In genomic region chr19:40741527-40742390, GRCh38 we compare ENCODE assay signal across 13 cellular contexts. TPM values are rescaled to one million over a fixed set of nuclear protein-coding genes. Genes with fewer than 3 reads are reported as not detected.
DNase-seq lines count a peak whose midpoint lies in the region; ATAC-seq, FAIRE-seq and TF ChIP-seq lines count a peak whose summit lies in the region.
"Had no signal": no experiment of that assay in that cellular context is flagged by ENCODE, and none has a peak within 500 bp of the region (broad histone marks: within the 10 kb centered on the region; RNA-seq: fewer than 3 reads in every experiment).

No MANE protein-coding gene starts in this region.

- no peak overlapping the region for H2BK15ac ChIP-seq in H1 (ENCODE audit: low read length)

- H3K4me3 ChIP-seq in A549 = no peak overlapping the region
- no peak overlapping the region for H3K4me3 ChIP-seq in H1 (ENCODE audit: extremely low read depth in 1 of 4, insufficient read depth in 2 of 4, low read depth in 3 of 4, low read length in 4 of 4)
- no peak overlapping the region for H3K4me3 ChIP-seq in HAP-1
- H3K4me3 ChIP-seq: Peyer's patch had no signal

- no peak for TF ChIP-seq RAD21 in A549 (conservative IDR thresholded peaks at IDR 0.05 in 1 of 2, IDR thresholded peaks at IDR 0.05 in 1 of 2)
- TF ChIP-seq RAD21 in H1 (IDR thresholded peaks at IDR 0.05 in 1 of 2, conservative IDR thresholded peaks at IDR 0.05 in 1 of 2; ENCODE audit: low read depth in 2 of 2, low read length in 2 of 2) = no peak

- H3K79me1 ChIP-seq in H1 (ENCODE audit: low read depth, low read length) = no peaks in the 10 kb centered on the region

- H3K56ac ChIP-seq in H1 (replicated peaks; ENCODE audit: insufficient read length, low read depth, low read length) = no peak overlapping the region

- H3K23ac ChIP-seq in H1 (ENCODE audit: insufficient read length) = no peak overlapping the region

- no peak overlapping the region for H2BK12ac ChIP-seq in H1 (ENCODE audit: low read depth, low read length)

- in situ Hi-C loops in HAP-1 (cut with MboI; ENCODE audit: low sequenced_read_pairs) = no loop called here

- H4K91ac ChIP-seq in H1 (replicated peaks; ENCODE audit: insufficient read length, low read length) = no peak overlapping the region

- CTCF ChIA-PET in A549 (lab: Yijun Ruan, JAX) = interaction anchor here (0.6 to 15.8 kb wide), 13 partner anchors 13 to 707 kb away, joined by 3 to 199 read pairs (median 4); partner anchors contain the start of gene EGLN2
- CTCF ChIA-PET in H1 (lab: Charles Lee; ENCODE audit: partially characterized antibody) = interaction anchor here (0.7 to 4.7 kb wide), 14 partner anchors 8 to 953 kb away, joined by 3 to 26 read pairs (median 4); partner anchors contain the start of genes ACTMAP and SNRPA

- no peak overlapping the region for H3K4ac ChIP-seq in H1 (replicated peaks; ENCODE audit: insufficient read length, low read depth, low read length)

- no peaks in the 10 kb centered on the region for H3K27me3 ChIP-seq in H1 (replicated peaks in 1 of 4; ENCODE audit: control insufficient read depth in 3 of 4, extremely low read depth in 1 of 4, insufficient read depth in 3 of 4, low read length in 3 of 4)
- no peaks in the 10 kb centered on the region for H3K27me3 ChIP-seq in HAP-1 (ENCODE audit: low read depth)
- H3K27me3 ChIP-seq: Peyer's patch had no signal

- H3K79me2 ChIP-seq in H1 (ENCODE audit: control insufficient read depth in 1 of 2, insufficient read depth in 2 of 2, low read length in 2 of 2) = no peaks in the 10 kb centered on the region

- H3K27ac ChIP-seq in A549 (no peak overlapping the region), H1 (ENCODE audit: low read depth, low read length) (no peak overlapping the region)
- H3K27ac ChIP-seq: VCaP had no signal

- H3K9ac ChIP-seq in H1 (replicated peaks in 1 of 4; ENCODE audit: extremely low read depth in 1 of 4, low read depth in 3 of 4, low read length in 3 of 4) = no peak overlapping the region

- peaks cover 4% of the 10 kb centered on the region for H3K36me3 Mint-ChIP-seq in neural crest cell (ENCODE audit: low read depth)
- peaks cover 4% of the 10 kb centered on the region for H3K36me3 Mint-ChIP-seq in activated naive CD8-positive, alpha-beta T cell treated with anti-CD3 and anti-CD28 coated beads for 36 hours

- no peak overlapping the region for H2AFZ ChIP-seq in H1 (ENCODE audit: low read length)

- peaks cover 13% of the 10 kb centered on the region for H3K4me1 ChIP-seq in A549
- peaks cover 0 to 13% (median 3%) of the 10 kb centered on the region in 4 experiments; a peak in 4 of 7 replicates for H3K4me1 ChIP-seq in H1 (replicated peaks in 1 of 4; ENCODE audit: control insufficient read depth in 3 of 4, insufficient read depth in 4 of 4, low read length in 3 of 4)
- no peaks in the 10 kb centered on the region for H3K4me1 ChIP-seq in HAP-1

- H4K5ac ChIP-seq in H1 (ENCODE audit: insufficient read length, low read depth, low read length) = no peak overlapping the region

- DNase-seq in A549 (ENCODE audit: low read depth in 1 of 2, low spot score in 1 of 2) = no peak
- DNase-seq in MV-4-11 (lab: John Stamatoyannopoulos, UW) = peak; percentile 23
- DNase-seq in H1 (ENCODE audit: low read depth in 1 of 2, low spot score in 2 of 2) = no peak
- DNase-seq in neural crest cell (ENCODE audit: low read depth, low spot score) = no peak
- no peak for DNase-seq in activated naive CD8-positive, alpha-beta T cell treated with anti-CD3 and anti-CD28 coated beads for 36 hours
- DNase-seq in stimulated activated CD4-positive, alpha-beta T cell treated with anti-CD3 and anti-CD28 coated beads, Interleukin-4, amount 100 ng/mL, for 1 hour = no peak
- no peak for DNase-seq in HAP-1 (ENCODE audit: low spot score in 2 of 2)
- no peak for DNase-seq in mesenteric fat pad (ENCODE audit: low spot score)
- DNase-seq: activated T-cell treated with anti-CD3 and anti-CD28 coated beads for 4 hours, NCI-H2107, Peyer's patch had no signal

- H3K4me2 ChIP-seq in A549 (no peak overlapping the region), H1 (ENCODE audit: insufficient read depth in 1 of 2, low read depth in 2 of 2, low read length in 2 of 2) (no peak overlapping the region)

- H2BK5ac ChIP-seq in H1 (ENCODE audit: low read depth, low read length) = no peak overlapping the region

- peak; percentile 63 for FAIRE-seq in A549 (lab: Jason Lieb, UNC)
- FAIRE-seq in H1 (lab: Jason Lieb, UNC) = no peak
- FAIRE-seq: islet of Langerhans had no signal

- no peak overlapping the region for H3K18ac ChIP-seq in H1 (ENCODE audit: extremely low read depth, low read length)

- H3K4me3 Mint-ChIP-seq in neural crest cell = no peak overlapping the region
- H3K4me3 Mint-ChIP-seq in activated naive CD8-positive, alpha-beta T cell treated with anti-CD3 and anti-CD28 coated beads for 36 hours = no peak overlapping the region

- no peak overlapping the region for H2BK20ac ChIP-seq in H1 (ENCODE audit: low read length)

- H4K20me1 ChIP-seq in H1 (replicated peaks in 1 of 2; ENCODE audit: control insufficient read depth in 1 of 2, insufficient read depth in 2 of 2, low read length in 2 of 2) = peaks cover 0 to 8% of the 10 kb centered on the region in 2 experiments

- H2AK5ac ChIP-seq in H1 (ENCODE audit: low read depth, low read length) = no peak overlapping the region

- POLR2A ChIA-PET in A549 (lab: Yijun Ruan, JAX) = interaction anchor here (0.6 to 3.2 kb wide), 5 partner anchors 9 to 1132 kb away, joined by 3 to 13 read pairs (median 7); partner anchors contain the start of genes ACTMAP, COQ8B, ITPKC and NUMBL
- POLR2A ChIA-PET in H1 (lab: Charles Lee; ENCODE audit: partially characterized antibody) = interaction anchor here (0.9 to 12.4 kb wide), 17 partner anchors 9 to 79 kb away, joined by 3 to 120 read pairs (median 3); partner anchors contain the start of genes ACTMAP, COQ8B, ITPKC and SNRPA

- WGBS in A549 (ENCODE audit: missing lambda C conversion rate) = 88% methylated on average over 10 of the region's 10 CpGs
- WGBS in H1 (ENCODE audit: extremely low coverage in 1 of 2, insufficient coverage in 1 of 2, insufficient read length in 1 of 2, insufficient replicate concordance in 2 of 2, low coverage in 1 of 2, low lambda C conversion rate in 2 of 2, missing lambda C conversion rate in 1 of 2), 2 experiments = 88% methylated on average over 10 of the region's 10 CpGs; no CpG with 5 or more reads in 1 of the 2 experiments

- no peak overlapping the region for H4K8ac ChIP-seq in H1 (ENCODE audit: extremely low read depth, insufficient read depth, low read length)

- peak overlapping the region; percentile 67 for H3K27ac Mint-ChIP-seq in neural crest cell (ENCODE audit: unreplicated experiment)
- no peak overlapping the region for H3K27ac Mint-ChIP-seq in activated naive CD8-positive, alpha-beta T cell treated with anti-CD3 and anti-CD28 coated beads for 36 hours

- TF ChIP-seq POLR2A in A549 (IDR thresholded peaks at IDR 0.05; ENCODE audit: low read length) (no peak), H1 (IDR thresholded peaks at IDR 0.05; ENCODE audit: control extremely low read depth in 1 of 2, low read depth in 2 of 2, low read length in 2 of 2) (no peak)

- H3K9me3 ChIP-seq in A549 (no peaks in the 10 kb centered on the region), H1 (ENCODE audit: insufficient read depth in 2 of 2, low read depth in 1 of 2, low read length in 1 of 2) (no peaks in the 10 kb centered on the region), HAP-1 (no peaks in the 10 kb centered on the region)
- H3K9me3 ChIP-seq: Peyer's patch had no signal

- no peak for TF ChIP-seq CTCF in A549 (IDR thresholded peaks at IDR 0.05)
- no peak for TF ChIP-seq CTCF in H1 (IDR thresholded peaks at IDR 0.05; ENCODE audit: control extremely low read depth in 1 of 3, insufficient read depth in 1 of 3, low read depth in 1 of 3, low read length in 3 of 3)
- no peak for TF ChIP-seq CTCF in neural crest cell (conservative IDR thresholded peaks at IDR 0.05)

- H2BK120ac ChIP-seq in H1 (replicated peaks; ENCODE audit: low read depth, low read length) = no peak overlapping the region

- no peak for TF ChIP-seq EP300 in A549 (IDR thresholded peaks at IDR 0.05)
- no peak for TF ChIP-seq EP300 in H1 (IDR thresholded peaks at IDR 0.05; ENCODE audit: borderline replicate concordance in 1 of 2, low read depth in 2 of 2, low read length in 2 of 2)

- no peaks in the 10 kb centered on the region for H3K23me2 ChIP-seq in H1 (ENCODE audit: low read depth, low read length)

- peak in 1 of 2 experiments; percentile 4; a peak in 2 of 6 replicates for ATAC-seq in A549

- peaks cover 3% of the 10 kb centered on the region for H3K4me1 Mint-ChIP-seq in neural crest cell
- H3K4me1 Mint-ChIP-seq in activated naive CD8-positive, alpha-beta T cell treated with anti-CD3 and anti-CD28 coated beads for 36 hours = no peaks in the 10 kb centered on the region

- no peak overlapping the region for H3K14ac ChIP-seq in H1 (ENCODE audit: insufficient read length)

- no peaks in the 10 kb centered on the region for H3K9me3 Mint-ChIP-seq in neural crest cell
- no peaks in the 10 kb centered on the region for H3K9me3 Mint-ChIP-seq in activated naive CD8-positive, alpha-beta T cell treated with anti-CD3 and anti-CD28 coated beads for 36 hours

- H3K36me3 ChIP-seq in H1 (ENCODE audit: control insufficient read depth in 2 of 4, insufficient read depth in 4 of 4, low read length in 3 of 4) = peaks cover 0 to 16% (median 5%) of the 10 kb centered on the region in 4 experiments; a peak in 5 of 8 replicates
- H3K36me3 ChIP-seq in HAP-1 (replicated peaks) = peaks cover 43% of the 10 kb centered on the region

- H3K27me3 Mint-ChIP-seq in neural crest cell (ENCODE audit: low read depth) = no peaks in the 10 kb centered on the region
- H3K27me3 Mint-ChIP-seq in activated naive CD8-positive, alpha-beta T cell treated with anti-CD3 and anti-CD28 coated beads for 36 hours = no peaks in the 10 kb centered on the region

RNA-seq across cellular contexts. Expression of gene ACTMAP, which starts 8.5 kb away (rescaled TPM):
- polyA plus RNA-seq in A549 (2011; rRNA removed) (7.8 and 11.7 TPM in 2 replicates), A549 (2017; fragmentation: RNase III; extraction: RNeasy Plus Mini Kit Qiagen cat#74134 plus additional on column Dnase treatment) (14.1 to 18.5 TPM (median 14.8 TPM) in 3 replicates), H1 (2011; rRNA removed) (24.1 and 30.3 TPM in 2 replicates)
- 13.0 and 16.7 TPM in 2 replicates for polyA plus RNA-seq in A549 (2012; cell fraction: cytosol; rRNA removed)
- polyA plus RNA-seq in A549 (2012; cell fraction: nucleus; rRNA removed) = 40.2 and 46.1 TPM in 2 replicates
- polyA minus RNA-seq in A549 (2011; rRNA and poly(A)+ RNA removed) = 13.9 and 15.5 TPM in 2 replicates
- 24.8 and 26.5 TPM in 2 replicates for total RNA-seq in H1 (2021; fragmentation: NEBNext Ultra II Directional; extraction: Animal tissue kit (Norgen Biotek cat#: 25700))
- 15.6 TPM for polyA plus RNA-seq in H1 (2011; cell fraction: cytosol; rRNA removed)
- 50.3 TPM for polyA plus RNA-seq in H1 (2011; cell fraction: nucleus; rRNA removed)
- 25.7 to 38.2 TPM (median 32.4 TPM) in 4 replicates for polyA plus RNA-seq in H1 (2012, experiment 1 of 2)
- 21.4 TPM for polyA plus RNA-seq in H1 (2012, experiment 2 of 2)
- 16.8 TPM for polyA plus RNA-seq in H1 (2013, experiment 1 of 2)
- 15.6 TPM for polyA plus RNA-seq in H1 (2013, experiment 2 of 2)
- polyA minus RNA-seq in H1 (2011; rRNA and poly(A)+ RNA removed) = 10.9 and 13.6 TPM in 2 replicates
- polyA minus RNA-seq in H1 (2011; cell fraction: cytosol; rRNA and poly(A)+ RNA removed) = 18.9 TPM
- 10.9 TPM for polyA minus RNA-seq in H1 (2011; cell fraction: nucleus; rRNA and poly(A)+ RNA removed)
- total RNA-seq in neural crest cell (22.7 and 25.1 TPM in 2 replicates), mesenteric fat pad (5.6 TPM)
- total RNA-seq in activated naive CD8-positive, alpha-beta T cell treated with anti-CD3 and anti-CD28 coated beads for 36 hours = 10 to 100 TPM; 13.8 to 15.6 TPM

RNA-seq across cellular contexts. Expression of gene SNRPA, which starts 9.2 kb away (rescaled TPM):
- 235 and 236 TPM in 2 replicates for polyA plus RNA-seq in A549 (2011; rRNA removed)
- polyA plus RNA-seq in A549 (2012; cell fraction: cytosol; rRNA removed) = 265 and 288 TPM in 2 replicates
- polyA plus RNA-seq in A549 (2012; cell fraction: nucleus; rRNA removed) = 267 and 341 TPM in 2 replicates
- 141 to 155 TPM (median 143 TPM) in 3 replicates for polyA plus RNA-seq in A549 (2017; fragmentation: RNase III; extraction: RNeasy Plus Mini Kit Qiagen cat#74134 plus additional on column Dnase treatment)
- 390 and 504 TPM in 2 replicates for polyA minus RNA-seq in A549 (2011; rRNA and poly(A)+ RNA removed)
- 201 and 220 TPM in 2 replicates for total RNA-seq in H1 (2021; fragmentation: NEBNext Ultra II Directional; extraction: Animal tissue kit (Norgen Biotek cat#: 25700))
- 202 and 283 TPM in 2 replicates for polyA plus RNA-seq in H1 (2011; rRNA removed)
- polyA plus RNA-seq in H1 (2011; cell fraction: cytosol; rRNA removed) = 244 TPM
- polyA plus RNA-seq in H1 (2011; cell fraction: nucleus; rRNA removed) = 580 TPM
- polyA plus RNA-seq in H1 (2012, experiment 1 of 2) = 183 to 289 TPM (median 274 TPM) in 4 replicates
- polyA plus RNA-seq in H1 (2012, experiment 2 of 2) = 187 TPM
- polyA plus RNA-seq in H1 (2013, experiment 1 of 2) = 254 TPM
- 247 TPM for polyA plus RNA-seq in H1 (2013, experiment 2 of 2)
- polyA minus RNA-seq in H1 (2011; rRNA and poly(A)+ RNA removed) = 310 and 364 TPM in 2 replicates
- polyA minus RNA-seq in H1 (2011; cell fraction: cytosol; rRNA and poly(A)+ RNA removed) = 247 TPM
- polyA minus RNA-seq in H1 (2011; cell fraction: nucleus; rRNA and poly(A)+ RNA removed) = 135 TPM
- total RNA-seq in neural crest cell = 213 and 214 TPM in 2 replicates
- total RNA-seq in activated naive CD8-positive, alpha-beta T cell treated with anti-CD3 and anti-CD28 coated beads for 36 hours = 100 to 1,000 TPM; 237 to 252 TPM
- total RNA-seq in mesenteric fat pad = 41.3 TPM

RNA-seq across cellular contexts. Expression of gene ITPKC, which starts 24.8 kb away (rescaled TPM):
- polyA plus RNA-seq in A549 (2011; rRNA removed) = 6.5 and 8.7 TPM in 2 replicates
- 6.6 and 7.7 TPM in 2 replicates for polyA plus RNA-seq in A549 (2012; cell fraction: cytosol; rRNA removed)
- polyA plus RNA-seq in A549 (2012; cell fraction: nucleus; rRNA removed) = 10.7 and 10.9 TPM in 2 replicates
- 7.9 to 8.6 TPM (median 8.1 TPM) in 3 replicates for polyA plus RNA-seq in A549 (2017; fragmentation: RNase III; extraction: RNeasy Plus Mini Kit Qiagen cat#74134 plus additional on column Dnase treatment)
- polyA minus RNA-seq in A549 (2011; rRNA and poly(A)+ RNA removed) = 13.8 and 14.2 TPM in 2 replicates
- total RNA-seq in H1 (2021; fragmentation: NEBNext Ultra II Directional; extraction: Animal tissue kit (Norgen Biotek cat#: 25700)) = 8.9 and 9.5 TPM in 2 replicates
- 5.2 and 7.8 TPM in 2 replicates for polyA plus RNA-seq in H1 (2011; rRNA removed)
- polyA plus RNA-seq in H1 (2011; cell fraction: cytosol; rRNA removed) = 7.0 TPM
- 12.2 TPM for polyA plus RNA-seq in H1 (2011; cell fraction: nucleus; rRNA removed)
- polyA plus RNA-seq in H1 (2012, experiment 1 of 2) = 6.0 to 9.0 TPM (median 8.9 TPM) in 4 replicates
- polyA plus RNA-seq in H1 (2012, experiment 2 of 2) = 8.4 TPM
- polyA plus RNA-seq in H1 (2013, experiment 1 of 2) = 3.4 TPM
- 3.4 TPM for polyA plus RNA-seq in H1 (2013, experiment 2 of 2)
- 8.5 and 11.8 TPM in 2 replicates for polyA minus RNA-seq in H1 (2011; rRNA and poly(A)+ RNA removed)
- 6.2 TPM for polyA minus RNA-seq in H1 (2011; cell fraction: cytosol; rRNA and poly(A)+ RNA removed)
- 7.3 TPM for polyA minus RNA-seq in H1 (2011; cell fraction: nucleus; rRNA and poly(A)+ RNA removed)
- total RNA-seq in neural crest cell = 12.8 and 13.9 TPM in 2 replicates
- total RNA-seq in activated naive CD8-positive, alpha-beta T cell treated with anti-CD3 and anti-CD28 coated beads for 36 hours = 1 to 10 TPM; 3.8 to 4.1 TPM
- total RNA-seq in mesenteric fat pad = 53.1 TPM

RNA-seq across cellular contexts. Expression of gene COQ8B, which starts 25.1 kb away (rescaled TPM):
- polyA plus RNA-seq in A549 (2011; rRNA removed) (43.9 and 47.2 TPM in 2 replicates), A549 (2017; fragmentation: RNase III; extraction: RNeasy Plus Mini Kit Qiagen cat#74134 plus additional on column Dnase treatment) (55.3 to 64.9 TPM (median 63.6 TPM) in 3 replicates), H1 (2011; rRNA removed) (46.1 and 67.6 TPM in 2 replicates)
- 55.5 and 70.2 TPM in 2 replicates for polyA plus RNA-seq in A549 (2012; cell fraction: cytosol; rRNA removed)
- polyA plus RNA-seq in A549 (2012; cell fraction: nucleus; rRNA removed) = 158 and 174 TPM in 2 replicates
- polyA minus RNA-seq in A549 (2011; rRNA and poly(A)+ RNA removed) = 55.3 TPM in 2 replicates
- 39.3 and 41.7 TPM in 2 replicates for total RNA-seq in H1 (2021; fragmentation: NEBNext Ultra II Directional; extraction: Animal tissue kit (Norgen Biotek cat#: 25700))
- 51.7 TPM for polyA plus RNA-seq in H1 (2011; cell fraction: cytosol; rRNA removed)
- polyA plus RNA-seq in H1 (2011; cell fraction: nucleus; rRNA removed) = 116 TPM
- 20.5 to 45.8 TPM (median 40.6 TPM) in 4 replicates for polyA plus RNA-seq in H1 (2012, experiment 1 of 2)
- 48.3 TPM for polyA plus RNA-seq in H1 (2012, experiment 2 of 2)
- polyA plus RNA-seq in H1 (2013, experiment 1 of 2) = 22.4 TPM
- 20.3 TPM for polyA plus RNA-seq in H1 (2013, experiment 2 of 2)
- polyA minus RNA-seq in H1 (2011; rRNA and poly(A)+ RNA removed) = 25.9 and 28.6 TPM in 2 replicates
- polyA minus RNA-seq in H1 (2011; cell fraction: cytosol; rRNA and poly(A)+ RNA removed) = 24.7 TPM
- polyA minus RNA-seq in H1 (2011; cell fraction: nucleus; rRNA and poly(A)+ RNA removed) = 35.4 TPM
- total RNA-seq in neural crest cell (41.1 and 45.1 TPM in 2 replicates), mesenteric fat pad (16.8 TPM)
- total RNA-seq in activated naive CD8-positive, alpha-beta T cell treated with anti-CD3 and anti-CD28 coated beads for 36 hours = 10 to 100 TPM; 18.9 to 25.3 TPM

RNA-seq across cellular contexts. Expression of gene MIA, which starts 33.6 kb away (rescaled TPM):
- polyA plus RNA-seq in A549 (2011; rRNA removed) (not detected in 2 replicates), A549 (2017; fragmentation: RNase III; extraction: RNeasy Plus Mini Kit Qiagen cat#74134 plus additional on column Dnase treatment) (not detected in 3 replicates), H1 (2011; rRNA removed) (not detected in 2 replicates)
- not detected in 2 replicates for polyA plus RNA-seq in A549 (2012; cell fraction: cytosol; rRNA removed)
- polyA plus RNA-seq in A549 (2012; cell fraction: nucleus; rRNA removed) = 0.48 and 2.0 TPM in 2 replicates
- 1.8 TPM in 1 of 2 replicates, not detected in the other for polyA minus RNA-seq in A549 (2011; rRNA and poly(A)+ RNA removed)
- total RNA-seq in H1 (2021; fragmentation: NEBNext Ultra II Directional; extraction: Animal tissue kit (Norgen Biotek cat#: 25700)) = not detected in 2 replicates
- polyA plus RNA-seq in H1 (2011; cell fraction: cytosol; rRNA removed) = not detected
- polyA plus RNA-seq in H1 (2011; cell fraction: nucleus; rRNA removed) = 1.3 TPM
- 0.56 TPM in 1 of 4 replicates, not detected in the others for polyA plus RNA-seq in H1 (2012, experiment 1 of 2)
- polyA plus RNA-seq in H1 (2012, experiment 2 of 2) = not detected
- polyA plus RNA-seq in H1 (2013, experiment 1 of 2) = 0.26 TPM
- 0.11 TPM for polyA plus RNA-seq in H1 (2013, experiment 2 of 2)
- polyA minus RNA-seq in H1 (2011; rRNA and poly(A)+ RNA removed) = not detected in 2 replicates
- not detected for polyA minus RNA-seq in H1 (2011; cell fraction: cytosol; rRNA and poly(A)+ RNA removed)
- not detected for polyA minus RNA-seq in H1 (2011; cell fraction: nucleus; rRNA and poly(A)+ RNA removed)
- total RNA-seq in neural crest cell (6.9 and 9.9 TPM in 2 replicates), mesenteric fat pad (not detected)
- total RNA-seq in activated naive CD8-positive, alpha-beta T cell treated with anti-CD3 and anti-CD28 coated beads for 36 hours = not detected

Comparison
In these comparisons a context has a peak if more than half of its experiments do, and no peak if none do; other contexts are left out.
1. Of the 18 proteins assayed by ChIP-seq in both H1 and A549: peak only in H1: MAX; only in A549: none; in both: none; in neither: 17.